In the genomic region with DNA sequence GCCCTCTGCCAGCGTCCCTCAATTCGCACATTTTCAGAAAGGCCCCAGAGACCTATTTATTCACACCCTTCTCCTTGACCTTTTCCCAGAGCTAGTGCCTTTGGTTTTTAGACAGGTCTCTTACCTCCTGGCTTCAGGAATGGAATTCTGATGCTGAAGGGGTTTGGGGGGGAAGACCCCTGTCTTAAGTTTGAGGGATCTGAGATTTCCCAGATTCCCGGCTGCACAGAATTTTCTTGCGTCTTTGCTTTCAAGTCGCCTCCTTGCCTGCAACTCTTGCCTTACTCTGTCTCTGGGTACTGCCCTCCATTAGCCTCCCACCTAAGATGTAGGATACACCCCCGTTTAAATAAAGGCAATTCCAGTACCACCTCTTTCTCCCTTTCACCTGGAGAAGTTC, we compare ENCODE assay signal across 1 cellular context.
TF ChIP-seq lines count a peak whose summit lies in the region.

No MANE protein-coding gene starts in this region.

TF ChIP-seq in SK-N-SH, 30 proteins besides CTCF, POLR2A, EP300 and RAD21 (continued from another document):
- TF ChIP-seq NFIC (IDR thresholded peaks at IDR 0.05; ENCODE audit: borderline replicate concordance) (no peak), TAF1 (IDR thresholded peaks at IDR 0.05; ENCODE audit: borderline replicate concordance, low read depth, low read length) (no peak), MXI1 (IDR thresholded peaks at IDR 0.05; ENCODE audit: low read depth, low read length) (no peak), RCOR1 (IDR thresholded peaks at IDR 0.05; ENCODE audit: low read length) (no peak)
